ENCODE assay signal across 30 cellular contexts in genomic region chr2:85534099-85534498, GRCh38.
"Had no signal": no experiment of that assay in that cellular context is flagged by ENCODE, and none has a peak within 500 bp of the region (broad histone marks: within the 10 kb centered on the region; RNA-seq: fewer than 3 reads in every experiment).

No MANE protein-coding gene starts in this region.

- H2AFZ ChIP-seq: hepatocyte, neural progenitor cell had no signal

- H3K4me3 Mint-ChIP-seq: activated naive CD8-positive, alpha-beta T cell treated with anti-CD3 and anti-CD28 coated beads, Interleukin-2, amount 50 U/mL, for 24 hours; activated T-cell treated with anti-CD3 and anti-CD28 coated beads, Interleukin-2, amount 50 U/mL, for 24 hours; mesothelial cell of epicardium; naive thymus-derived CD4-positive, alpha-beta T cell; neural progenitor cell; stimulated activated naive CD8-positive, alpha-beta T cell treated with anti-CD3 and anti-CD28 coated beads, Interleukin-15, Interleukin-2, amounts not matched to agents 100 ng/mL and 50 ng/mL, for 24 hours had no signal

- H3K27ac Mint-ChIP-seq: activated naive CD8-positive, alpha-beta T cell treated with anti-CD3 and anti-CD28 coated beads, Interleukin-2, amount 50 U/mL, for 24 hours; activated T-cell treated with anti-CD3 and anti-CD28 coated beads, Interleukin-2, amount 50 U/mL, for 24 hours; mesothelial cell of epicardium; stimulated activated naive CD8-positive, alpha-beta T cell treated with anti-CD3 and anti-CD28 coated beads, Interleukin-15, Interleukin-2, amounts not matched to agents 100 ng/mL and 50 ng/mL, for 24 hours had no signal

- H3K9me3 Mint-ChIP-seq: activated naive CD8-positive, alpha-beta T cell treated with anti-CD3 and anti-CD28 coated beads, Interleukin-2, amount 50 U/mL, for 24 hours; activated T-cell treated with anti-CD3 and anti-CD28 coated beads, Interleukin-2, amount 50 U/mL, for 24 hours; stimulated activated naive CD8-positive, alpha-beta T cell treated with anti-CD3 and anti-CD28 coated beads, Interleukin-15, Interleukin-2, amounts not matched to agents 100 ng/mL and 50 ng/mL, for 24 hours had no signal

- H3K36me3 ChIP-seq: breast epithelium, gastrocnemius medialis, neural progenitor cell, right lobe of liver, upper lobe of left lung, vagina had no signal

- H3K36me3 Mint-ChIP-seq: naive thymus-derived CD4-positive, alpha-beta T cell had no signal

- H3K9ac ChIP-seq: neural progenitor cell had no signal

- H3K27me3 ChIP-seq: breast epithelium, gastrocnemius medialis, hepatocyte, neural progenitor cell, right lobe of liver, upper lobe of left lung, vagina had no signal

- ATAC-seq: activated CD4-positive, CD25-positive, alpha-beta regulatory T cell treated with anti-CD3 and anti-CD28 coated beads, Interleukin-2, amount 50 U/mL, for 24 hours; activated naive CD8-positive, alpha-beta T cell treated with anti-CD3 and anti-CD28 coated beads, Interleukin-2, amount 50 U/mL, for 24 hours; gastrocnemius medialis; left cardiac atrium; naive thymus-derived CD4-positive, alpha-beta T cell; right lobe of liver had no signal

- H3K27ac ChIP-seq: breast epithelium, gastrocnemius medialis, hepatocyte, neural progenitor cell, right lobe of liver, vagina, WERI-Rb-1 had no signal

- FAIRE-seq: keratinocyte, TTC549 had no signal

- H3K4me2 ChIP-seq: hepatocyte, neural progenitor cell had no signal

- DNase-seq: activated CD4-positive, alpha-beta T cell treated with anti-CD3 and anti-CD28 coated beads for 48 hours; activated CD4-positive, alpha-beta T cell treated with anti-CD3 and anti-CD28 coated beads, Interleukin-2, amount 50 U/mL, for 48 hours; activated CD8-positive, alpha-beta memory T cell treated with anti-CD3 and anti-CD28 coated beads for 24 hours; activated gamma-delta T cell; activated naive CD4-positive, alpha-beta T cell treated with anti-CD3 and anti-CD28 coated beads, Interleukin-2, amount 50 U/mL, for 16 hours; activated naive CD8-positive, alpha-beta T cell treated with anti-CD3 and anti-CD28 coated beads, Interleukin-2, amount 50 U/mL, for 24 hours; activated T-cell treated with anti-CD3 and anti-CD28 coated beads, Interleukin-2, amount 50 U/mL, for 24 hours; amygdala; central memory CD4-positive, alpha-beta T cell; effector memory CD4-positive, alpha-beta T cell; gastrocnemius medialis; left cardiac atrium; mammary epithelial cell; naive thymus-derived CD4-positive, alpha-beta T cell; right lobe of liver; stimulated activated CD4-positive, alpha-beta T cell treated with anti-CD3 and anti-CD28 coated beads, Interleukin-12 subunit alpha, Interleukin-12 subunit beta, amount 100 ng/mL, for 4 hours; stimulated activated CD4-positive, alpha-beta T cell treated with anti-CD3 and anti-CD28 coated beads, Interleukin-4, amount 100 ng/mL, for 1 hour; T-helper 9 cell; upper lobe of left lung; WERI-Rb-1 had no signal

- H3K9me3 ChIP-seq: breast epithelium, gastrocnemius medialis, right lobe of liver, upper lobe of left lung, vagina had no signal

- H3K4me1 ChIP-seq: breast epithelium had no signal

- H3K27me3 Mint-ChIP-seq: stimulated activated naive CD8-positive, alpha-beta T cell treated with anti-CD3 and anti-CD28 coated beads, Interleukin-15, Interleukin-2, amounts not matched to agents 100 ng/mL and 50 ng/mL, for 24 hours had no signal

- H3K4me3 ChIP-seq: breast epithelium, gastrocnemius medialis, hepatocyte, neural progenitor cell, right lobe of liver, skin epidermis, upper lobe of left lung, vagina had no signal
